Comparison of ENCODE assay signal across 24 cellular contexts in the genomic region with DNA sequence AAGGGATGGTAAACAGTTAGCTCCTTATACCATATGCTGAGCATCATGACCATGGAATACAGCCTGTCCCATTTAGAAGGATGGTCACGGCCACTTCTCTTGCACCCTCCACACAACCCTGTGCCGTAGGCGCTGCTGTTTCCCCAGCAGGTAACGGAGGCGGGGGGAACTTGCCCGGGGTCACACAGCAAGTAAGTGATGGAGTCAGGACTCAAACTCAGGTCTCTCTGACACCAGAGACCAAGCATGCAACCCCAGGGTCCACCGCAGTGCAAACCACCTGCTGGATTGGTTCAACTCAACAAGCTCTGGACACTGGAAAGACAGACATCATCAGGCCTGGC.
"Had no signal": no experiment of that assay in that cellular context is flagged by ENCODE, and none has a peak within 500 bp of the region (broad histone marks: within the 10 kb centered on the region; RNA-seq: fewer than 3 reads in every experiment).

No MANE protein-coding gene starts in this region.

- H3K9me3 ChIP-seq: esophagus muscularis mucosa, prostate gland, right atrium auricular region, suprapubic skin, vagina had no signal

- H3K36me3 Mint-ChIP-seq: activated naive CD4-positive, alpha-beta T cell treated with anti-CD3 and anti-CD28 coated beads, Interleukin-2, amount 50 U/mL, for 72 hours; natural killer cell; stimulated activated effector memory CD8-positive, alpha-beta T cell treated with anti-CD3 and anti-CD28 coated beads, Interleukin-12 subunit alpha, Interleukin-12 subunit beta, amount 100 ng/mL, for 72 hours had no signal

- H3K4me3 ChIP-seq: esophagus muscularis mucosa, lung, prostate gland, right atrium auricular region, suprapubic skin, vagina had no signal

- FAIRE-seq: colon, frontal cortex, islet of Langerhans had no signal

- H3K9me3 Mint-ChIP-seq: activated naive CD4-positive, alpha-beta T cell treated with anti-CD3 and anti-CD28 coated beads, Interleukin-2, amount 50 U/mL, for 72 hours; activated T-helper 1 cell treated with anti-CD3 and anti-CD28 coated beads, Interleukin-12 subunit alpha, Interleukin-12 subunit beta, Interleukin-2, Interleukin-4 antibody, amounts not matched to agents 30 ng/mL and 10 ng/mL and 1 ng/mL, durations not matched to agents 14 hours and 24 hours and 36 hours; natural killer cell; stimulated activated effector memory CD8-positive, alpha-beta T cell treated with anti-CD3 and anti-CD28 coated beads, Interleukin-12 subunit alpha, Interleukin-12 subunit beta, amount 100 ng/mL, for 72 hours; stimulated activated naive CD8-positive, alpha-beta T cell treated with anti-CD3 and anti-CD28 coated beads, Interleukin-15, amount 100 ng/mL, for 72 hours; T-helper 2 cell treated with Interferon-gamma antibody and Interleukin-4, amounts not matched to agents 5 μg/mL and 100 μg/mL, for 36 hours; type B pancreatic cell had no signal

- H3K27ac ChIP-seq: brain microvascular endothelial cell, esophagus muscularis mucosa, suprapubic skin, WERI-Rb-1 had no signal

- H3K27me3 ChIP-seq: brain microvascular endothelial cell, esophagus muscularis mucosa, right atrium auricular region, suprapubic skin, vagina had no signal

- H3K27me3 Mint-ChIP-seq: type B pancreatic cell had no signal

- H3K27ac Mint-ChIP-seq: activated CD8-positive, alpha-beta T cell treated with anti-CD3 and anti-CD28 coated beads, Interleukin-2, amount 10 ng/mL, durations not matched to agents 7 days and 5 days; activated naive CD4-positive, alpha-beta T cell treated with anti-CD3 and anti-CD28 coated beads, Interleukin-2, amount 50 U/mL, for 72 hours; activated T-helper 1 cell treated with anti-CD3 and anti-CD28 coated beads, Interleukin-12 subunit alpha, Interleukin-12 subunit beta, Interleukin-2, Interleukin-4 antibody, amounts not matched to agents 30 ng/mL and 10 ng/mL and 1 ng/mL, durations not matched to agents 14 hours and 24 hours and 36 hours; stimulated activated effector memory CD8-positive, alpha-beta T cell treated with anti-CD3 and anti-CD28 coated beads, Interleukin-12 subunit alpha, Interleukin-12 subunit beta, amount 100 ng/mL, for 72 hours; stimulated activated naive CD8-positive, alpha-beta T cell treated with anti-CD3 and anti-CD28 coated beads, Interleukin-15, amount 100 ng/mL, for 72 hours; T-helper 2 cell treated with Interferon-gamma antibody and Interleukin-4, amounts not matched to agents 5 μg/mL and 100 μg/mL, for 36 hours had no signal

- ATAC-seq: activated CD8-positive, alpha-beta T cell treated with anti-CD3 and anti-CD28 coated beads, Interleukin-2, amount 10 ng/mL, durations not matched to agents 7 days and 5 days; activated naive CD4-positive, alpha-beta T cell treated with anti-CD3 and anti-CD28 coated beads, Interleukin-2, amount 50 U/mL, for 72 hours; natural killer cell; stimulated activated effector memory CD8-positive, alpha-beta T cell treated with anti-CD3 and anti-CD28 coated beads, Interleukin-12 subunit alpha, Interleukin-12 subunit beta, amount 100 ng/mL, for 72 hours; stimulated activated naive CD8-positive, alpha-beta T cell treated with anti-CD3 and anti-CD28 coated beads, Interleukin-15, amount 100 ng/mL, for 72 hours had no signal

- DNase-seq: activated CD4-positive, alpha-beta T cell treated with anti-CD3 and anti-CD28 coated beads for 1 hour; activated CD4-positive, alpha-beta T cell treated with anti-CD3 and anti-CD28 coated beads, Interleukin-2, amount 50 U/mL, for 1 hour; activated CD8-positive, alpha-beta T cell treated with anti-CD3 and anti-CD28 coated beads, Interleukin-2, amount 10 ng/mL, durations not matched to agents 7 days and 5 days; activated gamma-delta T cell; brain microvascular endothelial cell; caudate nucleus; natural killer cell; stimulated activated CD4-positive, alpha-beta T cell treated with anti-CD3 and anti-CD28 coated beads, Interleukin-2, amount 100 ng/mL, for 24 hours; stimulated activated naive CD8-positive, alpha-beta T cell treated with anti-CD3 and anti-CD28 coated beads, Interleukin-15, amount 100 ng/mL, for 72 hours; WERI-Rb-1 had no signal

- H3K4me3 Mint-ChIP-seq: activated CD8-positive, alpha-beta T cell treated with anti-CD3 and anti-CD28 coated beads, Interleukin-2, amount 10 ng/mL, durations not matched to agents 7 days and 5 days; activated T-helper 1 cell treated with anti-CD3 and anti-CD28 coated beads, Interleukin-12 subunit alpha, Interleukin-12 subunit beta, Interleukin-2, Interleukin-4 antibody, amounts not matched to agents 30 ng/mL and 10 ng/mL and 1 ng/mL, durations not matched to agents 14 hours and 24 hours and 36 hours; stimulated activated effector memory CD8-positive, alpha-beta T cell treated with anti-CD3 and anti-CD28 coated beads, Interleukin-12 subunit alpha, Interleukin-12 subunit beta, amount 100 ng/mL, for 72 hours; stimulated activated naive CD8-positive, alpha-beta T cell treated with anti-CD3 and anti-CD28 coated beads, Interleukin-15, amount 100 ng/mL, for 72 hours; T-helper 2 cell treated with Interferon-gamma antibody and Interleukin-4, amounts not matched to agents 5 μg/mL and 100 μg/mL, for 36 hours; type B pancreatic cell had no signal

- H3K36me3 ChIP-seq: prostate gland, right atrium auricular region, suprapubic skin, vagina had no signal
